Comparison of ENCODE assay signal across 1 cellular context in genomic region chr6:166618866-166619761, GRCh38.
TF ChIP-seq lines count a peak whose summit lies in the region.

No MANE protein-coding gene starts in this region.

TF ChIP-seq in SK-N-SH, 30 proteins besides CTCF, POLR2A, EP300 and RAD21 (continued from another document):
- TF ChIP-seq, protein P1, sequence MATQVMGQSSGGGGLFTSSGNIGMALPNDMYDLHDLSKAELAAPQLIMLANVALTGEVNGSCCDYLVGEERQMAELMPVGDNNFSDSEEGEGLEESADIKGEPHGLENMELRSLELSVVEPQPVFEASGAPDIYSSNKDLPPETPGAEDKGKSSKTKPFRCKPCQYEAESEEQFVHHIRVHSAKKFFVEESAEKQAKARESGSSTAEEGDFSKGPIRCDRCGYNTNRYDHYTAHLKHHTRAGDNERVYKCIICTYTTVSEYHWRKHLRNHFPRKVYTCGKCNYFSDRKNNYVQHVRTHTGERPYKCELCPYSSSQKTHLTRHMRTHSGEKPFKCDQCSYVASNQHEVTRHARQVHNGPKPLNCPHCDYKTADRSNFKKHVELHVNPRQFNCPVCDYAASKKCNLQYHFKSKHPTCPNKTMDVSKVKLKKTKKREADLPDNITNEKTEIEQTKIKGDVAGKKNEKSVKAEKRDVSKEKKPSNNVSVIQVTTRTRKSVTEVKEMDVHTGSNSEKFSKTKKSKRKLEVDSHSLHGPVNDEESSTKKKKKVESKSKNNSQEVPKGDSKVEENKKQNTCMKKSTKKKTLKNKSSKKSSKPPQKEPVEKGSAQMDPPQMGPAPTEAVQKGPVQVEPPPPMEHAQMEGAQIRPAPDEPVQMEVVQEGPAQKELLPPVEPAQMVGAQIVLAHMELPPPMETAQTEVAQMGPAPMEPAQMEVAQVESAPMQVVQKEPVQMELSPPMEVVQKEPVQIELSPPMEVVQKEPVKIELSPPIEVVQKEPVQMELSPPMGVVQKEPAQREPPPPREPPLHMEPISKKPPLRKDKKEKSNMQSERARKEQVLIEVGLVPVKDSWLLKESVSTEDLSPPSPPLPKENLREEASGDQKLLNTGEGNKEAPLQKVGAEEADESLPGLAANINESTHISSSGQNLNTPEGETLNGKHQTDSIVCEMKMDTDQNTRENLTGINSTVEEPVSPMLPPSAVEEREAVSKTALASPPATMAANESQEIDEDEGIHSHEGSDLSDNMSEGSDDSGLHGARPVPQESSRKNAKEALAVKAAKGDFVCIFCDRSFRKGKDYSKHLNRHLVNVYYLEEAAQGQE (IDR thresholded peaks at IDR 0.05; ENCODE audit: low read depth, low read length), result no peak
- TF ChIP-seq, protein P2, sequence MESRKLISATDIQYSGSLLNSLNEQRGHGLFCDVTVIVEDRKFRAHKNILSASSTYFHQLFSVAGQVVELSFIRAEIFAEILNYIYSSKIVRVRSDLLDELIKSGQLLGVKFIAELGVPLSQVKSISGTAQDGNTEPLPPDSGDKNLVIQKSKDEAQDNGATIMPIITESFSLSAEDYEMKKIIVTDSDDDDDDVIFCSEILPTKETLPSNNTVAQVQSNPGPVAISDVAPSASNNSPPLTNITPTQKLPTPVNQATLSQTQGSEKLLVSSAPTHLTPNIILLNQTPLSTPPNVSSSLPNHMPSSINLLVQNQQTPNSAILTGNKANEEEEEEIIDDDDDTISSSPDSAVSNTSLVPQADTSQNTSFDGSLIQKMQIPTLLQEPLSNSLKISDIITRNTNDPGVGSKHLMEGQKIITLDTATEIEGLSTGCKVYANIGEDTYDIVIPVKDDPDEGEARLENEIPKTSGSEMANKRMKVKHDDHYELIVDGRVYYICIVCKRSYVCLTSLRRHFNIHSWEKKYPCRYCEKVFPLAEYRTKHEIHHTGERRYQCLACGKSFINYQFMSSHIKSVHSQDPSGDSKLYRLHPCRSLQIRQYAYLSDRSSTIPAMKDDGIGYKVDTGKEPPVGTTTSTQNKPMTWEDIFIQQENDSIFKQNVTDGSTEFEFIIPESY (IDR thresholded peaks at IDR 0.05; ENCODE audit: borderline replicate concordance, low read depth), result no peak
- TF ChIP-seq TCF12 (IDR thresholded peaks at IDR 0.05) (peak; percentile 38; the same call in 1 of the 2 replicates), EZH2phosphoT487 (IDR thresholded peaks at IDR 0.05; ENCODE audit: borderline replicate concordance, low read depth) (no peak), SIN3A (IDR thresholded peaks at IDR 0.05; ENCODE audit: borderline replicate concordance, low read depth, low read length) (no peak), YY1 (IDR thresholded peaks at IDR 0.05; ENCODE audit: low read depth) (no peak), ELF1 (IDR thresholded peaks at IDR 0.05) (no peak), FOXJ3 (CRISPR knock-in tag; IDR thresholded peaks at IDR 0.05) (no peak), CHD2 (IDR thresholded peaks at IDR 0.05; ENCODE audit: low read length, partially characterized antibody) (no peak), SMC3 (IDR thresholded peaks at IDR 0.05; ENCODE audit: low read depth, low read length) (no peak), GABPA (IDR thresholded peaks at IDR 0.05; ENCODE audit: low read depth) (no peak)
- TF ChIP-seq, protein P3, sequence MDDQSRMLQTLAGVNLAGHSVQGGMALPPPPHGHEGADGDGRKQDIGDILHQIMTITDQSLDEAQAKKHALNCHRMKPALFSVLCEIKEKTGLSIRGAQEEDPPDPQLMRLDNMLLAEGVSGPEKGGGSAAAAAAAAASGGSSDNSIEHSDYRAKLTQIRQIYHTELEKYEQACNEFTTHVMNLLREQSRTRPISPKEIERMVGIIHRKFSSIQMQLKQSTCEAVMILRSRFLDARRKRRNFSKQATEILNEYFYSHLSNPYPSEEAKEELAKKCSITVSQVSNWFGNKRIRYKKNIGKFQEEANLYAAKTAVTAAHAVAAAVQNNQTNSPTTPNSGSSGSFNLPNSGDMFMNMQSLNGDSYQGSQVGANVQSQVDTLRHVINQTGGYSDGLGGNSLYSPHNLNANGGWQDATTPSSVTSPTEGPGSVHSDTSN (IDR thresholded peaks at IDR 0.05), result no peak
